ENCODE assay signal across 1 cellular context in genomic region chr7:123871998-123872867, GRCh38.
A peak's percentile ranks its signal among the peaks of the same experiment; 100 is the strongest.
TF ChIP-seq lines count a peak whose summit lies in the region.

No MANE protein-coding gene starts in this region.

TF ChIP-seq in SK-N-SH, 30 proteins besides CTCF, POLR2A, EP300 and RAD21:
- TF ChIP-seq, protein P1, sequence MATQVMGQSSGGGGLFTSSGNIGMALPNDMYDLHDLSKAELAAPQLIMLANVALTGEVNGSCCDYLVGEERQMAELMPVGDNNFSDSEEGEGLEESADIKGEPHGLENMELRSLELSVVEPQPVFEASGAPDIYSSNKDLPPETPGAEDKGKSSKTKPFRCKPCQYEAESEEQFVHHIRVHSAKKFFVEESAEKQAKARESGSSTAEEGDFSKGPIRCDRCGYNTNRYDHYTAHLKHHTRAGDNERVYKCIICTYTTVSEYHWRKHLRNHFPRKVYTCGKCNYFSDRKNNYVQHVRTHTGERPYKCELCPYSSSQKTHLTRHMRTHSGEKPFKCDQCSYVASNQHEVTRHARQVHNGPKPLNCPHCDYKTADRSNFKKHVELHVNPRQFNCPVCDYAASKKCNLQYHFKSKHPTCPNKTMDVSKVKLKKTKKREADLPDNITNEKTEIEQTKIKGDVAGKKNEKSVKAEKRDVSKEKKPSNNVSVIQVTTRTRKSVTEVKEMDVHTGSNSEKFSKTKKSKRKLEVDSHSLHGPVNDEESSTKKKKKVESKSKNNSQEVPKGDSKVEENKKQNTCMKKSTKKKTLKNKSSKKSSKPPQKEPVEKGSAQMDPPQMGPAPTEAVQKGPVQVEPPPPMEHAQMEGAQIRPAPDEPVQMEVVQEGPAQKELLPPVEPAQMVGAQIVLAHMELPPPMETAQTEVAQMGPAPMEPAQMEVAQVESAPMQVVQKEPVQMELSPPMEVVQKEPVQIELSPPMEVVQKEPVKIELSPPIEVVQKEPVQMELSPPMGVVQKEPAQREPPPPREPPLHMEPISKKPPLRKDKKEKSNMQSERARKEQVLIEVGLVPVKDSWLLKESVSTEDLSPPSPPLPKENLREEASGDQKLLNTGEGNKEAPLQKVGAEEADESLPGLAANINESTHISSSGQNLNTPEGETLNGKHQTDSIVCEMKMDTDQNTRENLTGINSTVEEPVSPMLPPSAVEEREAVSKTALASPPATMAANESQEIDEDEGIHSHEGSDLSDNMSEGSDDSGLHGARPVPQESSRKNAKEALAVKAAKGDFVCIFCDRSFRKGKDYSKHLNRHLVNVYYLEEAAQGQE (IDR thresholded peaks at IDR 0.05; ENCODE audit: low read depth, low read length) = no peak
- TF ChIP-seq FOXM1 (IDR thresholded peaks at IDR 0.05; ENCODE audit: low read depth) = no peak
- TF ChIP-seq MXI1 (IDR thresholded peaks at IDR 0.05; ENCODE audit: low read depth, low read length) = peak; percentile 45; the same call in 1 of the 2 replicates
- no peak for TF ChIP-seq MAX (IDR thresholded peaks at IDR 0.05; ENCODE audit: low read depth)
- peak; percentile 52; the same call in 1 of the 2 replicates for TF ChIP-seq GATA2 (CRISPR knock-in tag; IDR thresholded peaks at IDR 0.05)
- TF ChIP-seq NRF1 (IDR thresholded peaks at IDR 0.05; ENCODE audit: low read depth, low read length) = no peak
- peak; percentile 11 for TF ChIP-seq CHD2 (IDR thresholded peaks at IDR 0.05; ENCODE audit: low read length, partially characterized antibody)
- no peak for TF ChIP-seq JUND (IDR thresholded peaks at IDR 0.05)
- TF ChIP-seq SMC3 (IDR thresholded peaks at IDR 0.05; ENCODE audit: low read depth, low read length) = peak; percentile 78
